ENCODE assay signal across 1 cellular context in the genomic region with DNA sequence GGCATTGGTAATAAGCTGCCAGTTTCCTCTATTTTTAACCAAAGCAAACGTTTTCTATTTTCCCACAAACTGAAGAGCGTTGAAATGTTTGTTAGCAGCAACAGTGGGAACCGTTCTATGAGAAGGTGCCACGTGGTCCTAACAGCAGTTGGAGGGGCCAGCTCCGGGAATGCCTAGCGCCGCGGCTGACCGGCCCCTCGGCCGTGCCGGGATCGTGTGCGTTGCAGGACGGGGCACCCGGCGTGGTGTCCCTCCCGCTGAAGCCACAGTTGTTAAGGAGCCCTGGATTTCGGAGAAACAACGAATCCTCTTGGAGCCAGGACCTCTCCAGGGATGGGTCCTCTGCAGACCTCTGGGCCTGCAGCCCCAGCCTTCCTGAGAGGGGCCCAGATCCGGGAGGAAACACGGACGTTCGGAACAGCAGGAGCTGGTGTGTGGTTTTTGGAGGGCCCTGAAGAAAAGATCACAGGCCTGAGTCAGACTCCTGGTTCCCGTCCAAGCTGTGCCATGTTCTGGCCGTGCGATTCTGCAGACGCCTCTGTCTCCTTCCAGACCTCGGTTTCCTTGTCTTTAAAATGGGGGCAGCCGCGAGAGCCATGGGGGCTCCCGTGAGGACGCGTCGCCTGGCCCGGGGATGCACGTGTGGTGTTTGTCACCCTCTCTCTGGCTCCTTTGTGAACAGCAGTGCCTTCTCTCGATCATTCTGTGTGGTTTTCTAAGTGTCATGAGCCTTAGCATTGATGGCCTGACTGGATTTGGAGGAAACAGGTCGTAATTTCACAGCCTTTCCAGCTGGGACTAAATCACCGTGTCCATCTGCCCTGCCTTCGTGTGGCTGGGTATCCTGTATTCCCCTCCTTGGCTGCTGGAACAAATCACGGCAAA.
TF ChIP-seq lines count a peak whose summit lies in the region.

No MANE protein-coding gene starts in this region.

TF ChIP-seq in endothelial cell of umbilical vein, 7 proteins besides CTCF, POLR2A, EP300 and RAD21:
- TF ChIP-seq MYC (IDR thresholded peaks at IDR 0.05; ENCODE audit: low read depth, low read length), result no peak
- TF ChIP-seq FOS (IDR thresholded peaks at IDR 0.05; ENCODE audit: borderline replicate concordance, insufficient read depth, low read length), result no peak
- TF ChIP-seq EZH2 (IDR thresholded peaks at IDR 0.05; ENCODE audit: borderline replicate concordance, low read depth, low read length, severe bottlenecking), result no peak
- no peak for TF ChIP-seq POLR2AphosphoS5 (IDR thresholded peaks at IDR 0.05; ENCODE audit: insufficient read depth, low read depth, low read length)
- no peak for TF ChIP-seq GATA2 (IDR thresholded peaks at IDR 0.05; ENCODE audit: insufficient read depth, insufficient read length, low read depth, low read length)
- no peak for TF ChIP-seq JUN (IDR thresholded peaks at IDR 0.05; ENCODE audit: borderline replicate concordance, insufficient read depth, insufficient read length, low read depth)
- TF ChIP-seq, protein P1, sequence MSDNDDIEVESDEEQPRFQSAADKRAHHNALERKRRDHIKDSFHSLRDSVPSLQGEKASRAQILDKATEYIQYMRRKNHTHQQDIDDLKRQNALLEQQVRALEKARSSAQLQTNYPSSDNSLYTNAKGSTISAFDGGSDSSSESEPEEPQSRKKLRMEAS (IDR thresholded peaks at IDR 0.05; ENCODE audit: insufficient read depth, insufficient read length), result no peak
